Comparison of ENCODE assay signal across 16 cellular contexts in the genomic region with DNA sequence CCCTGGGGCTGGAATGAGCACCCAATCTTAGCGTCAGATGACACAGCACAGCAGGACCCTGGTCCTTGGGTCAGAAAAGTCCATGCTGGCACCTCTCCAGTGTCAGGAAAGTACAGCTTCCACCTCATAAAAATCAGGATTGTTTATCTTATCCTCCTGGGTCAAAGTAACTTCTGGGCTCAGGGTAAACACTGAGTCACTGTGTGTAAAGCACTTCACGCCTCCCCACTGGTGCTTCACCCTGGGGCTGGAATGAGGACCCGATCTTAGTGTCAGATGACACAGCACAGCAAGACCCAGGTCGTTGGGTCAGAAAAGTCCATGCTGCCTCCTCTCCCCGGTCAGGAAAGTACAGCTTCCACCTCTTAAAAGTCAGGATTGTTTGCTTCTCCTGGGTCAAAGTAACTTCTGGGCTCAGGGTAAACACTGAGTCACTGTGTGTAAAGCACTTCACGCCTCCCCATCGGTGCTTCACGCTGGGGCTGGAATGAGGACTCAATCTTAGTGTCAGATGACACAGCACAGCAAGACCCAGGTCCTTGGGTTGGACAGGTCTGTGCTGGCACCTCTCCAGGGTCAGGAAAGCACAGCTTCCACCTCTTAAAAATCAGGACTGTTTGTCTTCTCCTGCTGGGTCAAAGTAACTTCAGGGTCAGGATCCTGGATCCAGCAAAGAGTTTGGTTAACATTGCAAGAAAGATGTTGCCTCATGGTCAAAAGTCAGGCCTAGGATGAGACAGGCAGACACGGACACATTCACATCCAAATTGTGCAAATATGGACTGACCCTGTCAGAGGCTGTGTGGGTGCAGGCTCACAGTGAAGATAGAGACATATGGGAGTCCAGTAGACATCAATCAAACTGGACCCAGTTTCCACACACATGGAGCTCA. TPM values are rescaled to one million over a fixed set of nuclear protein-coding genes. Genes with fewer than 3 reads are reported as not detected.
DNase-seq lines count a peak whose midpoint lies in the region; ATAC-seq and TF ChIP-seq lines count a peak whose summit lies in the region.
"Had no signal": no experiment of that assay in that cellular context is flagged by ENCODE, and none has a peak within 500 bp of the region (broad histone marks: within the 10 kb centered on the region; RNA-seq: fewer than 3 reads in every experiment).

No MANE protein-coding gene starts in this region.

- ATAC-seq in HG03139 (IDR thresholded peaks at IDR 0.05; ENCODE audit: unreplicated experiment) (no peak), HG03175 (IDR thresholded peaks at IDR 0.05; ENCODE audit: unreplicated experiment) (no peak)
- ATAC-seq: foreskin keratinocyte had no signal

- DNase-seq in H4 (ENCODE audit: low spot score), result peak; percentile 94
- peak; percentile 10 for DNase-seq in NCI-H345 treated with DMSO at 0.1 percent for 48 hours (lab: John Stamatoyannopoulos, UW; ENCODE audit: unreplicated experiment)
- peak; percentile 42 for DNase-seq in epithelial cell of esophagus (ENCODE audit: low read depth)
- DNase-seq in renal cortical epithelial cell (ENCODE audit: low read depth), result peak; percentile 32
- no peak for DNase-seq in COLO829 (ENCODE audit: low spot score)
- no peak for DNase-seq in AG20443 (ENCODE audit: low spot score)
- DNase-seq: activated effector memory CD4-positive, alpha-beta T cell treated with Interleukin-2 at 50 U/mL for 16 hours; DMS 273 treated with DMSO at 0.1 percent for 48 hours; foreskin keratinocyte; KG1; left ventricle myocardium inferior; Right ventricle myocardium superior had no signal

- no peak for TF ChIP-seq CTCF in epithelial cell of esophagus (IDR thresholded peaks at IDR 0.05; ENCODE audit: insufficient read depth, low read depth, low read length, missing control alignments)

- H3K4me3 ChIP-seq in epithelial cell of esophagus (ENCODE audit: low read length), result no peak overlapping the region
- H3K4me3 ChIP-seq: left ventricle myocardium inferior, tibial nerve had no signal

RNA-seq across cellular contexts. Expression of a gene that starts 39.2 kb away (rescaled TPM):
- not detected in 2 replicates for total RNA-seq in H4 (2014; rRNA removed; shearing (Covaris generic))
- not detected in 2 replicates for total RNA-seq in renal cortical epithelial cell
- total RNA-seq: cerebellum, foreskin keratinocyte, left ventricle myocardium inferior, Right ventricle myocardium superior, tibial nerve had no signal

Comparison
In these comparisons a context has a peak if more than half of its experiments do, and no peak if none do; other contexts are left out.
1. DNase-seq: peak in H4 (single experiment), NCI-H345 treated with DMSO at 0.1 percent for 48 hours (single experiment), epithelial cell of esophagus (single experiment) and renal cortical epithelial cell (single experiment); none in COLO829 (single experiment) and AG20443 (single experiment).